Comparison of ENCODE assay signal across 1 cellular context in the genomic region with DNA sequence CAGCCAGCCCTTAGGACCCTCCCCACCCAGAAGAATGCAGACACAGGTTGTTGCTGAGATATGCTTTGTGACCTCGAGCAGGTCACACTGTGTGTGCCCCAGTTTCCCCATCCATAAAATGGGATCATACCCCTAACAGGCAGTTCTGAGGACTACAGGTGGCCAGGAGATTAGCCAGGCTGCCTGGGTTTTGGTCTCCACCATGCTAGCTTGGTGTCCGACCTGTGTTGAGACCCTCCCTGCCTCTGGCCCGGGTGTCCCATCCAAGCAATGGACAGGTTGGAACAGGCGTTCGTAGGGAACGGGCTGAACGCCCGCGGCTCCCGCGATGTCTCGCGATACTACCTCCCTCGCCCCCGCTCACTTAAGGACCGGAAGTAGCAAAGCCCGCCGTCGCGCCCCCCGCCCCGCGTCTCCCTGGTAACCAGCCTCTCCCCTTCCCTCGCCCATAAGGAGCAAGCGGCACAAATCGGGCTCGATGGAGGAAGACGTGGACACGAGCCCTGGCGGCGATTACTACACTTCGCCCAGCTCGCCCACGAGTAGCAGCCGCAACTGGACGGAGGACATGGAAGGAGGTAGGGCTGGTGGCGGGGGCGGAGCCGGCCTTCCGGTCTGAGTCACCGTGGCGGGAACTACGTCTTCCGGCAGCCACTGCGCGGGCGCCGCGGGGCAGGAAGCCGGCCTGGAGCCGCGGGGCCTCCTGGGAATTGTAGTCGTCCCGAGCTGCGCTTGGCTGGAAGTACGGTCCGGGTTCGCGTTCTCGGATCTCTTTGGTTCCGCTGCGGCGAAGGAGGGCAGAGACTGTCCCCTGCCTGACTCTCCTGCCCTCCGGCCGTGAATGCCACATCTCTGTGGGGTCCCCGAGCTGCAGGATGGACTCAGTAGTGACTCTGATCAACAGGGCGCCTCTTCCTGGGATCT.
TF ChIP-seq lines count a peak whose summit lies in the region.

No MANE protein-coding gene starts in this region.

TF ChIP-seq in IMR-90, 13 proteins besides CTCF, POLR2A, EP300 and RAD21:
- TF ChIP-seq BHLHE40 (IDR thresholded peaks at IDR 0.05; ENCODE audit: low read depth, low read length) (no peak), FOS (IDR thresholded peaks at IDR 0.05; ENCODE audit: low read depth, low read length) (peak; percentile 84), SMC3 (IDR thresholded peaks at IDR 0.05; ENCODE audit: low read depth, low read length) (no peak), CHD1 (IDR thresholded peaks at IDR 0.05; ENCODE audit: low read depth, low read length) (no peak), CEBPB (IDR thresholded peaks at IDR 0.05; ENCODE audit: low read depth, low read length) (peak; percentile 60; the same call in 1 of the 2 replicates), RCOR1 (IDR thresholded peaks at IDR 0.05; ENCODE audit: insufficient replicate concordance, low read length) (no peak), MAFK (IDR thresholded peaks at IDR 0.05; ENCODE audit: low read depth, low read length) (no peak), RFX5 (IDR thresholded peaks at IDR 0.05; ENCODE audit: low read depth, low read length) (no peak), NFE2L2 (IDR thresholded peaks at IDR 0.05; ENCODE audit: low read depth, low read length) (no peak), MAZ (IDR thresholded peaks at IDR 0.05; ENCODE audit: borderline replicate concordance, low read depth, low read length) (peak; percentile 67), MXI1 (IDR thresholded peaks at IDR 0.05; ENCODE audit: borderline replicate concordance, low read depth, low read length) (peak; percentile 84; the same call in 1 of the 2 replicates)
- TF ChIP-seq, protein P1, sequence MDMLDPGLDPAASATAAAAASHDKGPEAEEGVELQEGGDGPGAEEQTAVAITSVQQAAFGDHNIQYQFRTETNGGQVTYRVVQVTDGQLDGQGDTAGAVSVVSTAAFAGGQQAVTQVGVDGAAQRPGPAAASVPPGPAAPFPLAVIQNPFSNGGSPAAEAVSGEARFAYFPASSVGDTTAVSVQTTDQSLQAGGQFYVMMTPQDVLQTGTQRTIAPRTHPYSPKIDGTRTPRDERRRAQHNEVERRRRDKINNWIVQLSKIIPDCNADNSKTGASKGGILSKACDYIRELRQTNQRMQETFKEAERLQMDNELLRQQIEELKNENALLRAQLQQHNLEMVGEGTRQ (IDR thresholded peaks at IDR 0.05; ENCODE audit: low read depth, low read length) = no peak
- TF ChIP-seq, protein P2, sequence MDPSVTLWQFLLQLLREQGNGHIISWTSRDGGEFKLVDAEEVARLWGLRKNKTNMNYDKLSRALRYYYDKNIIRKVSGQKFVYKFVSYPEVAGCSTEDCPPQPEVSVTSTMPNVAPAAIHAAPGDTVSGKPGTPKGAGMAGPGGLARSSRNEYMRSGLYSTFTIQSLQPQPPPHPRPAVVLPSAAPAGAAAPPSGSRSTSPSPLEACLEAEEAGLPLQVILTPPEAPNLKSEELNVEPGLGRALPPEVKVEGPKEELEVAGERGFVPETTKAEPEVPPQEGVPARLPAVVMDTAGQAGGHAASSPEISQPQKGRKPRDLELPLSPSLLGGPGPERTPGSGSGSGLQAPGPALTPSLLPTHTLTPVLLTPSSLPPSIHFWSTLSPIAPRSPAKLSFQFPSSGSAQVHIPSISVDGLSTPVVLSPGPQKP (IDR thresholded peaks at IDR 0.05; ENCODE audit: borderline replicate concordance, low read depth, low read length) = no peak
